1 cellular context compared by ENCODE assay signal in genomic region chr9:77726814-77727213, GRCh38.
TF ChIP-seq lines count a peak whose summit lies in the region.

No MANE protein-coding gene starts in this region.

TF ChIP-seq in GM12878, 131 proteins besides CTCF, POLR2A, EP300 and RAD21 (continued from another document):
- no peak for TF ChIP-seq MEF2B (IDR thresholded peaks at IDR 0.05; ENCODE audit: partially characterized antibody, poor library complexity, severe bottlenecking)
- TF ChIP-seq BMI1 (IDR thresholded peaks at IDR 0.05; ENCODE audit: borderline replicate concordance): no peak
